In genomic region chr3:127212231-127212630, GRCh38 we compare ENCODE assay signal across 27 cellular contexts. TPM values are rescaled to one million over a fixed set of nuclear protein-coding genes. Genes with fewer than 3 reads are reported as not detected.
"Had no signal": no experiment of that assay in that cellular context is flagged by ENCODE, and none has a peak within 500 bp of the region (broad histone marks: within the 10 kb centered on the region; RNA-seq: fewer than 3 reads in every experiment).

No MANE protein-coding gene starts in this region.

- H3K27ac ChIP-seq: colonic mucosa, neutrophil, stomach, thoracic aorta, transverse colon had no signal

- H3K4me3 Mint-ChIP-seq: endodermal cell; naive thymus-derived CD8-positive, alpha-beta T cell had no signal

- DNase-seq: colonic mucosa; dermis blood vessel endothelial cell; effector CD4-positive, alpha-beta T cell; endodermal cell; erythroblast; foreskin melanocyte; hippocampal formation; kidney glomerular epithelial cell; mammary epithelial cell; naive thymus-derived CD8-positive, alpha-beta T cell; right cardiac atrium; small intestine; stimulated activated CD4-positive, alpha-beta T cell treated with anti-CD3 and anti-CD28 coated beads, Interleukin-12 subunit alpha, Interleukin-12 subunit beta, amount 100 ng/mL, for 4 hours; stimulated activated naive CD4-positive, alpha-beta T cell; stomach; substantia nigra; transverse colon had no signal

- H3K4me1 ChIP-seq: colonic mucosa, stomach, transverse colon had no signal

- ATAC-seq: naive thymus-derived CD8-positive, alpha-beta T cell; right cardiac atrium had no signal

- H3K27ac Mint-ChIP-seq: endodermal cell; naive thymus-derived CD8-positive, alpha-beta T cell had no signal

- H3K9me3 Mint-ChIP-seq: endodermal cell; naive thymus-derived CD8-positive, alpha-beta T cell had no signal

- H3K4me3 ChIP-seq: colonic mucosa, stomach, thoracic aorta, transverse colon had no signal

- H3K36me3 Mint-ChIP-seq: naive thymus-derived CD8-positive, alpha-beta T cell had no signal

- H3K36me3 ChIP-seq: colonic mucosa, neutrophil, stomach, thoracic aorta, transverse colon had no signal

- H3K27me3 ChIP-seq: colonic mucosa, neutrophil had no signal

- H3K9me3 ChIP-seq: colonic mucosa, neutrophil, stomach, thoracic aorta, transverse colon had no signal

RNA-seq across cellular contexts. Expression of gene PRR23E, which starts 19.3 kb away (rescaled TPM):
- total RNA-seq: colonic mucosa; dermis blood vessel endothelial cell; endodermal cell; endothelial cell of umbilical vein; liver; mammary epithelial cell; mesenteric fat pad; mononuclear cell; naive thymus-derived CD8-positive, alpha-beta T cell; osteoblast; posterior vena cava; right cardiac atrium; stomach; thoracic aorta; transverse colon; urinary bladder had no signal
- polyA plus RNA-seq: endothelial cell of umbilical vein; liver; mammary epithelial cell; naive thymus-derived CD8-positive, alpha-beta T cell; neural cell; right cardiac atrium; small intestine; stomach; urinary bladder had no signal
